15 cellular contexts compared by ENCODE assay signal in genomic region chr5:64615895-64616294, GRCh38.
DNase-seq lines count a peak whose midpoint lies in the region; ATAC-seq and TF ChIP-seq lines count a peak whose summit lies in the region.
"Had no signal": no experiment of that assay in that cellular context is flagged by ENCODE, and none has a peak within 500 bp of the region (broad histone marks: within the 10 kb centered on the region; RNA-seq: fewer than 3 reads in every experiment).

No MANE protein-coding gene starts in this region.

- H3K9me3 ChIP-seq in aorta (ENCODE audit: control insufficient read depth, low read length) (no peaks in the 10 kb centered on the region), mucosa of descending colon (no peaks in the 10 kb centered on the region)
- H3K9me3 ChIP-seq: prostate gland had no signal

- H3K27ac ChIP-seq in aorta (ENCODE audit: low read depth in 1 of 2, low read length in 2 of 2) = no peak overlapping the region
- H3K27ac ChIP-seq: GM23248, prostate gland had no signal

- DNase-seq in NCI-H2171 treated with DMSO at 0.1 percent for 48 hours (lab: John Stamatoyannopoulos, UW) = no peak
- no peak for DNase-seq in aorta
- DNase-seq in mucosa of descending colon = no peak
- DNase-seq: activated CD4-positive, CD25-positive, alpha-beta regulatory T cell; activated naive CD4-positive, alpha-beta T cell treated with Interleukin-2 at 50 U/mL for 16 hours; COR-L47; GM23248; left colon; NCI-H1436 had no signal

- H3K27me3 ChIP-seq in aorta (ENCODE audit: control insufficient read depth in 1 of 2, insufficient read depth in 2 of 2, low read length in 1 of 2) = no peaks in the 10 kb centered on the region

- H3K4me1 ChIP-seq in aorta (ENCODE audit: control insufficient read depth in 1 of 2, insufficient read depth in 2 of 2, low read length in 2 of 2) (peaks cover 0 to 2% of the 10 kb centered on the region in 2 donors), mucosa of descending colon (ENCODE audit: low read depth) (no peaks in the 10 kb centered on the region)
- H3K4me1 ChIP-seq: prostate gland had no signal

- H3K36me3 ChIP-seq in aorta (ENCODE audit: control insufficient read depth in 1 of 2, insufficient read depth in 2 of 2, low read length in 1 of 2) (no peaks in the 10 kb centered on the region), mucosa of descending colon (ENCODE audit: low read depth) (no peaks in the 10 kb centered on the region)
- H3K36me3 ChIP-seq: prostate gland had no signal

- intact Hi-C loops in aorta (cut with DNase I) = loop anchor here in 1 of 2 donors (10.0 kb wide), 1 partner anchor 471 kb away; no protein-coding TSS in a partner anchor
- intact Hi-C loops in mucosa of descending colon (cut with DNase I, micrococcal nuclease) = no loop called here

- WGBS in aorta, 2 donors = 79 to 87% methylated on average over 3 of the region's 3 CpGs

- H3K4me3 ChIP-seq in aorta (ENCODE audit: low read length in 2 of 2) (no peak overlapping the region), mucosa of descending colon (no peak overlapping the region)
- H3K4me3 ChIP-seq: GM23248, prostate gland had no signal

- TF ChIP-seq CTCF in mucosa of descending colon (IDR thresholded peaks at IDR 0.05) = no peak

- ATAC-seq in GM18867 (IDR thresholded peaks at IDR 0.05; ENCODE audit: unreplicated experiment) (peak; percentile 57), GM21529 (IDR thresholded peaks at IDR 0.05; ENCODE audit: unreplicated experiment) (peak; percentile 53), HG03066 (IDR thresholded peaks at IDR 0.05; ENCODE audit: low read depth, unreplicated experiment) (peak; percentile 56), HG03571 (IDR thresholded peaks at IDR 0.05; ENCODE audit: unreplicated experiment) (peak; percentile 90), GM19324 (IDR thresholded peaks at IDR 0.05; ENCODE audit: low FRiP score, unreplicated experiment) (no peak), aorta (ENCODE audit: low FRiP score) (no peak), mucosa of descending colon (no peak)
- ATAC-seq: left colon had no signal

Comparison
In these comparisons a context has a peak if more than half of its experiments do, and no peak if none do; other contexts are left out.
1. ATAC-seq: peak in GM18867 (single experiment), GM21529 (single experiment), HG03066 (single experiment) and HG03571 (single experiment); none in GM19324 (single experiment), aorta (single experiment) and mucosa of descending colon (single experiment).